ENCODE assay signal across 9 cellular contexts in the genomic region with DNA sequence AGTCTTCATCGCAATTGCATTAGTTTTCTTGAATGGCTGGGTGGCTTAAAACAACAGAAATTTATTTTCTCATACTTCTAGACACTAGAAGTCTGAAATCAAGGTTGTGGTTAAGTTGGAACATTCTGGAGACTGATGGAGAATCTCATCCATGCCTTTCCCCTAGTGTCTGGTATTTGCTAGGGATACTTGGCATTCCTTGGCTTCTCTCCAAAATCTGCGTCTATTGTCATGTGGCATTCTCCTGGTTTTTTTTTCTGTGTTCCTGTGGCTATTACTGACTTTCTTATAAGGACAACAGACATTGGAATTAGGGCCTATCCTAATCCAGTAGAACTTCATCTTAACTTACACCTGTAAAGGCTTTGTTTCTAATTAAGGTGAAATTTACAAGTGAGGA.
A peak's percentile ranks its signal among the peaks of the same experiment; 100 is the strongest.
DNase-seq lines count a peak whose midpoint lies in the region; ATAC-seq, FAIRE-seq and TF ChIP-seq lines count a peak whose summit lies in the region.
"Had no signal": no experiment of that assay in that cellular context is flagged by ENCODE, and none has a peak within 500 bp of the region (broad histone marks: within the 10 kb centered on the region; RNA-seq: fewer than 3 reads in every experiment).

No MANE protein-coding gene starts in this region.

- H3K23ac ChIP-seq in H1 (ENCODE audit: insufficient read length), result no peak overlapping the region

- H4K8ac ChIP-seq in H1 (ENCODE audit: extremely low read depth, insufficient read depth, low read length), result no peak overlapping the region

- peak in 1 of 3 experiments; percentile 45; a peak in 2 of 4 replicates for TF ChIP-seq CTCF in H1 (IDR thresholded peaks at IDR 0.05; ENCODE audit: control extremely low read depth in 1 of 3, insufficient read depth in 1 of 3, low read depth in 1 of 3, low read length in 3 of 3)

- no peak overlapping the region for H2AK5ac ChIP-seq in H1 (ENCODE audit: low read depth, low read length)

- H4K5ac ChIP-seq in H1 (ENCODE audit: insufficient read length, low read depth, low read length), result no peak overlapping the region

- H3K27me3 ChIP-seq in H1 (replicated peaks in 1 of 4; ENCODE audit: control insufficient read depth in 3 of 4, extremely low read depth in 1 of 4, insufficient read depth in 3 of 4, low read length in 3 of 4), result no peaks in the 10 kb centered on the region

- no peak overlapping the region for H3K18ac ChIP-seq in H1 (ENCODE audit: extremely low read depth, low read length)

- no peak overlapping the region for H4K91ac ChIP-seq in H1 (replicated peaks; ENCODE audit: insufficient read length, low read length)

- no peak overlapping the region for H3K56ac ChIP-seq in H1 (replicated peaks; ENCODE audit: insufficient read length, low read depth, low read length)

- no peak for TF ChIP-seq POLR2A in H1 (IDR thresholded peaks at IDR 0.05; ENCODE audit: control extremely low read depth in 1 of 2, low read depth in 2 of 2, low read length in 2 of 2)

- H2BK12ac ChIP-seq in H1 (ENCODE audit: low read depth, low read length), result no peak overlapping the region

- H4K20me1 ChIP-seq in H1 (replicated peaks in 1 of 2; ENCODE audit: control insufficient read depth in 1 of 2, insufficient read depth in 2 of 2, low read length in 2 of 2), result no peaks in the 10 kb centered on the region

- no peak overlapping the region for H3K9ac ChIP-seq in H1 (replicated peaks in 1 of 4; ENCODE audit: extremely low read depth in 1 of 4, low read depth in 3 of 4, low read length in 3 of 4)
- H3K9ac ChIP-seq: parathyroid adenoma had no signal

- H3K36me3 ChIP-seq in H1 (ENCODE audit: control insufficient read depth in 2 of 4, insufficient read depth in 4 of 4, low read length in 3 of 4), result no peaks in the 10 kb centered on the region

- no peaks in the 10 kb centered on the region for H3K79me2 ChIP-seq in H1 (ENCODE audit: control insufficient read depth in 1 of 2, insufficient read depth in 2 of 2, low read length in 2 of 2)
- H3K79me2 ChIP-seq: parathyroid adenoma had no signal

- H3K14ac ChIP-seq in H1 (ENCODE audit: insufficient read length), result no peak overlapping the region

- TF ChIP-seq EP300 in H1 (IDR thresholded peaks at IDR 0.05; ENCODE audit: borderline replicate concordance in 1 of 2, low read depth in 2 of 2, low read length in 2 of 2), result peak in 1 of 2 experiments; percentile 97; a peak in 2 of 3 replicates

- H3K9me3 ChIP-seq in H1 (ENCODE audit: insufficient read depth in 2 of 2, low read depth in 1 of 2, low read length in 1 of 2), result no peaks in the 10 kb centered on the region

- peaks cover 0 to 5% (median 0%) of the 10 kb centered on the region in 4 experiments; a peak in 2 of 7 replicates for H3K4me1 ChIP-seq in H1 (replicated peaks in 1 of 4; ENCODE audit: control insufficient read depth in 3 of 4, insufficient read depth in 4 of 4, low read length in 3 of 4)
- H3K4me1 ChIP-seq: parathyroid adenoma had no signal

- POLR2A ChIA-PET in H1 (lab: Charles Lee; ENCODE audit: partially characterized antibody), result no interaction called here

- H2BK120ac ChIP-seq in H1 (replicated peaks; ENCODE audit: low read depth, low read length), result no peak overlapping the region

- H3K4ac ChIP-seq in H1 (replicated peaks; ENCODE audit: insufficient read length, low read depth, low read length), result no peak overlapping the region

- peak; percentile 30 to 38; a peak in 3 of 4 replicates for TF ChIP-seq RAD21 in H1 (IDR thresholded peaks at IDR 0.05 in 1 of 2, conservative IDR thresholded peaks at IDR 0.05 in 1 of 2; ENCODE audit: low read depth in 2 of 2, low read length in 2 of 2)

- no peak overlapping the region for H3K27ac ChIP-seq in H1 (ENCODE audit: low read depth, low read length)
- H3K27ac ChIP-seq: parathyroid adenoma had no signal

- CTCF ChIA-PET in H1 (lab: Charles Lee; ENCODE audit: partially characterized antibody), result no interaction called here

- no peak overlapping the region for H2AFZ ChIP-seq in H1 (ENCODE audit: low read length)
- H2AFZ ChIP-seq: parathyroid adenoma had no signal

- H3K4me3 ChIP-seq in H1 (ENCODE audit: extremely low read depth in 1 of 4, insufficient read depth in 2 of 4, low read depth in 3 of 4, low read length in 4 of 4), result no peak overlapping the region; a peak in 1 of 8 replicates

- WGBS in H1 (ENCODE audit: extremely low coverage in 1 of 2, insufficient coverage in 1 of 2, insufficient read length in 1 of 2, insufficient replicate concordance in 2 of 2, low coverage in 1 of 2, low lambda C conversion rate in 2 of 2, missing lambda C conversion rate in 1 of 2), 2 experiments, result 33% methylated on average over 2 of the region's 2 CpGs; no CpG with 5 or more reads in 1 of the 2 experiments

- H2BK5ac ChIP-seq in H1 (ENCODE audit: low read depth, low read length), result no peak overlapping the region

- no peak for ATAC-seq in HG03135 (IDR thresholded peaks at IDR 0.05; ENCODE audit: unreplicated experiment)

- H2BK15ac ChIP-seq in H1 (ENCODE audit: low read length), result no peak overlapping the region

- DNase-seq in H4 (ENCODE audit: low spot score), result peak; percentile 78
- peak; percentile 51 for DNase-seq in NCI-H460 (ENCODE audit: extremely low read depth, low read depth)
- peak in 1 of 2 experiments; percentile 44 for DNase-seq in H1 (ENCODE audit: low read depth in 1 of 2, low spot score in 2 of 2)
- peak; percentile 81 for DNase-seq in non-pigmented ciliary epithelial cell (ENCODE audit: low read depth)
- DNase-seq in NCI-H2081 treated with DMSO at 0.1 percent for 48 hours (lab: John Stamatoyannopoulos, UW), result no peak
- DNase-seq in stimulated activated naive CD4-positive, alpha-beta T cell (lab: John Stamatoyannopoulos, UW), result no peak
- DNase-seq: NCI-H146 had no signal

- peak; percentile 98 for FAIRE-seq in H1 (lab: Jason Lieb, UNC)

- no peaks in the 10 kb centered on the region for H3K23me2 ChIP-seq in H1 (ENCODE audit: low read depth, low read length)

- no peak overlapping the region for H2BK20ac ChIP-seq in H1 (ENCODE audit: low read length)

- H3K79me1 ChIP-seq in H1 (ENCODE audit: low read depth, low read length), result no peaks in the 10 kb centered on the region

- H3K4me2 ChIP-seq in H1 (ENCODE audit: insufficient read depth in 1 of 2, low read depth in 2 of 2, low read length in 2 of 2), result no peak overlapping the region; a peak in 1 of 4 replicates

TF ChIP-seq in H1, 55 proteins besides CTCF, POLR2A, EP300 and RAD21 (continues in another document):
- TF ChIP-seq BCL11A (IDR thresholded peaks at IDR 0.05; ENCODE audit: low read depth in 2 of 2, low read length in 2 of 2) (peak; percentile 97 to 99), SIN3A (conservative IDR thresholded peaks at IDR 0.05 in 1 of 2, IDR thresholded peaks at IDR 0.05 in 1 of 2; ENCODE audit: low read depth in 1 of 2, low read length in 2 of 2) (no peak), ASH2L (IDR thresholded peaks at IDR 0.05; ENCODE audit: low read length) (peak; percentile 30), CHD2 (IDR thresholded peaks at IDR 0.05; ENCODE audit: low read length) (peak; percentile 60; the same call in 1 of the 2 replicates), GABPA (IDR thresholded peaks at IDR 0.05; ENCODE audit: borderline replicate concordance, insufficient read depth, low read length) (no peak), TCF12 (IDR thresholded peaks at IDR 0.05; ENCODE audit: low read depth, low read length) (peak; percentile 94), SP2 (IDR thresholded peaks at IDR 0.05; ENCODE audit: low read length) (no peak), RBBP5 (IDR thresholded peaks at IDR 0.05; ENCODE audit: borderline replicate concordance, low read depth, low read length) (no peak), HDAC2 (IDR thresholded peaks at IDR 0.05; ENCODE audit: borderline replicate concordance in 1 of 2, low read depth in 2 of 2, low read length in 2 of 2) (peak in 1 of 2 experiments; percentile 82; a peak in 1 of 4 replicates), YY1 (IDR thresholded peaks at IDR 0.05; ENCODE audit: low read depth, low read length) (no peak), CREB1 (IDR thresholded peaks at IDR 0.05) (0 out of 2 replicates have a peak, but pooled peaks have one; percentile 25), SP1 (IDR thresholded peaks at IDR 0.05; ENCODE audit: low read depth, low read length) (peak; percentile 93), NANOG (IDR thresholded peaks at IDR 0.05; ENCODE audit: insufficient read depth, low read depth, low read length, poor library complexity, severe bottlenecking) (peak; percentile 38), KDM4A (IDR thresholded peaks at IDR 0.05; ENCODE audit: low read depth, low read length, severe bottlenecking) (peak; percentile 59)
- TF ChIP-seq, protein P1, sequence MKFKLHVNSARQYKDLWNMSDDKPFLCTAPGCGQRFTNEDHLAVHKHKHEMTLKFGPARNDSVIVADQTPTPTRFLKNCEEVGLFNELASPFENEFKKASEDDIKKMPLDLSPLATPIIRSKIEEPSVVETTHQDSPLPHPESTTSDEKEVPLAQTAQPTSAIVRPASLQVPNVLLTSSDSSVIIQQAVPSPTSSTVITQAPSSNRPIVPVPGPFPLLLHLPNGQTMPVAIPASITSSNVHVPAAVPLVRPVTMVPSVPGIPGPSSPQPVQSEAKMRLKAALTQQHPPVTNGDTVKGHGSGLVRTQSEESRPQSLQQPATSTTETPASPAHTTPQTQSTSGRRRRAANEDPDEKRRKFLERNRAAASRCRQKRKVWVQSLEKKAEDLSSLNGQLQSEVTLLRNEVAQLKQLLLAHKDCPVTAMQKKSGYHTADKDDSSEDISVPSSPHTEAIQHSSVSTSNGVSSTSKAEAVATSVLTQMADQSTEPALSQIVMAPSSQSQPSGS (IDR thresholded peaks at IDR 0.05; ENCODE audit: low read length), result peak; percentile 66; the same call in 1 of the 2 replicates
- TF ChIP-seq, protein P2, sequence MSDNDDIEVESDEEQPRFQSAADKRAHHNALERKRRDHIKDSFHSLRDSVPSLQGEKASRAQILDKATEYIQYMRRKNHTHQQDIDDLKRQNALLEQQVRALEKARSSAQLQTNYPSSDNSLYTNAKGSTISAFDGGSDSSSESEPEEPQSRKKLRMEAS (IDR thresholded peaks at IDR 0.05), result 0 out of 2 replicates have a peak, but pooled peaks have one; percentile 14

Comparison
In these comparisons a context has a peak if more than half of its experiments do, and no peak if none do; other contexts are left out.
1. DNase-seq: peak in H4 (single experiment), NCI-H460 (single experiment) and non-pigmented ciliary epithelial cell (single experiment); none in NCI-H2081 treated with DMSO at 0.1 percent for 48 hours (single experiment) and stimulated activated naive CD4-positive, alpha-beta T cell (0 of 6).